Comparison of ENCODE assay signal across 12 cellular contexts in the genomic region with DNA sequence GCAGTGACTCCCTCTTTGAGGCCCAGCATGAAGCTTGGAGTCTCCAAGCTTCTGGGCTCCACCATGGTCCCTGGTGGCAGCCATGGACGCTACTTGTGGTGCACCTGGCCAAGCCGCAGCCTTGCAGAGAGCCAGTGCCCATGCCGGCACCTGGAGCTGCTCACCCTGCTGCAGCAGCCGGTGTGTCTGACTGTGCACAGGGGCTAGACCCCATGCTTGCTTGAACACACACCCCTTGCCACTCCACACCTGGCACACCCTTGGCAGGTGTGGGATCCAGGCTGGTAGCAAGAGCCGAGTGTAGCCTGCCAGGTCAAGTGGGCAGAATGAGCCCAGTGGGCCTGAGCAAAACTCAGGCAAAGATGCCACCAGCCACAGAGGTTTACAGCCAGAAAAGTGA. TPM values are rescaled to one million over a fixed set of nuclear protein-coding genes. Genes with fewer than 3 reads are reported as not detected.
"Had no signal": no experiment of that assay in that cellular context is flagged by ENCODE, and none has a peak within 500 bp of the region (broad histone marks: within the 10 kb centered on the region; RNA-seq: fewer than 3 reads in every experiment).

No MANE protein-coding gene starts in this region.

- H3K9ac ChIP-seq: GM23248 had no signal

- H3K4me3 ChIP-seq: GM23248, GM23338, HAP-1 had no signal

- FAIRE-seq: H1, H54 had no signal

- H3K27ac ChIP-seq: GM23248 had no signal

- H3K4me1 ChIP-seq: HAP-1 had no signal

- H3K36me3 ChIP-seq: HAP-1 had no signal

- ATAC-seq: GM23338, HCT116 had no signal

- DNase-seq: GM23248, GOT3, H7, H9, HCEC 1CT, HFFc6 had no signal

RNA-seq across cellular contexts. Expression of gene ACER1, which starts 35.0 kb away (rescaled TPM):
- total RNA-seq: GM23338, H1, H4, H7, H9, HFFc6 had no signal
- polyA plus RNA-seq: GM23338 had no signal
